ENCODE assay signal across 22 cellular contexts in genomic region chr17:37190493-37190892, GRCh38.
DNase-seq lines count a peak whose midpoint lies in the region; ATAC-seq and TF ChIP-seq lines count a peak whose summit lies in the region.
"Had no signal": no experiment of that assay in that cellular context is flagged by ENCODE, and none has a peak within 500 bp of the region (broad histone marks: within the 10 kb centered on the region; RNA-seq: fewer than 3 reads in every experiment).

No MANE protein-coding gene starts in this region.

- no peak for TF ChIP-seq POLR2A in tibial nerve (IDR thresholded peaks at IDR 0.05)

- H3K27ac ChIP-seq in AG04450 (ENCODE audit: low read depth, low read length) = no peak overlapping the region
- no peak overlapping the region for H3K27ac ChIP-seq in CD8-positive, alpha-beta T cell (ENCODE audit: low read depth, low read length)
- H3K27ac ChIP-seq in tibial nerve = no peak overlapping the region
- H3K27ac ChIP-seq: A549; BLaER1 treated with 17β-estradiol and CSF1 and Interleukin-3, amounts not matched to agents 10 nM and 100 nM; brain microvascular endothelial cell; coronary artery; psoas muscle; upper lobe of right lung had no signal

- H3K4me3 Mint-ChIP-seq in glutamatergic neuron (ENCODE audit: unreplicated experiment) = no peak overlapping the region
- H3K4me3 Mint-ChIP-seq in activated T-helper 17 cell treated with anti-CD3 and anti-CD28 coated beads, Interleukin-2, amount 50 U/mL, for 72 hours = no peak overlapping the region
- H3K4me3 Mint-ChIP-seq in CD8-positive, alpha-beta T cell = no peak overlapping the region
- H3K4me3 Mint-ChIP-seq: activated CD8-positive, alpha-beta T cell treated with anti-CD3 and anti-CD28 coated beads for 36 hours; T-cell had no signal

- CTCF ChIA-PET in AG04450 (lab: Charles Lee) = interaction anchor here (1.5 kb wide), 2 partner anchors 21 to 22 kb away, joined by 4 to 5 read pairs; no protein-coding TSS in a partner anchor
- CTCF ChIA-PET in CD8-positive, alpha-beta T cell (lab: Charles Lee) = no interaction called here

- no peaks in the 10 kb centered on the region for H3K9me3 Mint-ChIP-seq in glutamatergic neuron (ENCODE audit: unreplicated experiment)
- H3K9me3 Mint-ChIP-seq in activated T-helper 17 cell treated with anti-CD3 and anti-CD28 coated beads, Interleukin-2, amount 50 U/mL, for 72 hours = no peaks in the 10 kb centered on the region
- H3K9me3 Mint-ChIP-seq in CD8-positive, alpha-beta T cell = no peaks in the 10 kb centered on the region
- H3K9me3 Mint-ChIP-seq: activated CD8-positive, alpha-beta T cell treated with anti-CD3 and anti-CD28 coated beads for 36 hours; T-cell had no signal

- H3K9me3 ChIP-seq in AG04450 (ENCODE audit: control insufficient read depth, insufficient read depth, low read length) (no peaks in the 10 kb centered on the region), tibial nerve (no peaks in the 10 kb centered on the region)
- no peaks in the 10 kb centered on the region for H3K9me3 ChIP-seq in CD8-positive, alpha-beta T cell (ENCODE audit: low read length)
- H3K9me3 ChIP-seq: A549; BLaER1 treated with 17β-estradiol and CSF1 and Interleukin-3, amounts not matched to agents 10 nM and 100 nM; psoas muscle; upper lobe of right lung had no signal

- in situ Hi-C loops in astrocyte of the spinal cord (cut with HindIII; ENCODE audit: low sequenced_read_pairs) = no loop called here

- H3K36me3 Mint-ChIP-seq in glutamatergic neuron (ENCODE audit: unreplicated experiment) = no peaks in the 10 kb centered on the region
- peaks cover 89% of the 10 kb centered on the region for H3K36me3 Mint-ChIP-seq in activated T-helper 17 cell treated with anti-CD3 and anti-CD28 coated beads, Interleukin-2, amount 50 U/mL, for 72 hours (ENCODE audit: low read depth)
- peaks cover 64% of the 10 kb centered on the region for H3K36me3 Mint-ChIP-seq in CD8-positive, alpha-beta T cell

- peaks cover 8% of the 10 kb centered on the region for H3K36me3 ChIP-seq in CD8-positive, alpha-beta T cell (ENCODE audit: insufficient read depth, low read length)
- peaks cover 0 to 61% (median 6%) of the 10 kb centered on the region in 3 donors for H3K36me3 ChIP-seq in tibial nerve

- TF ChIP-seq CTCF in AG04450 (IDR thresholded peaks at IDR 0.05; ENCODE audit: low read depth, low read length) (peak; percentile 20; the same call in 1 of the 2 replicates), GM12864 (IDR thresholded peaks at IDR 0.05; ENCODE audit: low read depth, low read length, missing control alignments) (peak; percentile 25), astrocyte of the spinal cord (IDR thresholded peaks at IDR 0.05; ENCODE audit: low read depth, low read length) (peak; percentile 6), glutamatergic neuron (IDR thresholded peaks at IDR 0.05; ENCODE audit: partially characterized antibody, unreplicated experiment) (peak; percentile 63), tibial nerve (IDR thresholded peaks at IDR 0.05) (no peak)
- TF ChIP-seq CTCF in CD8-positive, alpha-beta T cell (IDR thresholded peaks at IDR 0.05) = no peak

- H3K4me3 ChIP-seq in AG04450 (ENCODE audit: low read depth, low read length) (no peak overlapping the region), GM12864 (ENCODE audit: low read depth, low read length) (no peak overlapping the region), astrocyte of the spinal cord (ENCODE audit: low read depth, low read length) (no peak overlapping the region), tibial nerve (no peak overlapping the region)
- no peak overlapping the region for H3K4me3 ChIP-seq in CD8-positive, alpha-beta T cell (ENCODE audit: low read depth, low read length)
- H3K4me3 ChIP-seq: A549; BLaER1 treated with 17β-estradiol and CSF1 and Interleukin-3, amounts not matched to agents 10 nM and 100 nM; coronary artery; psoas muscle; upper lobe of right lung had no signal

- no peak for ATAC-seq in activated T-helper 17 cell treated with anti-CD3 and anti-CD28 coated beads, Interleukin-2, amount 50 U/mL, for 72 hours (replicated peaks)
- ATAC-seq in GM18519 (IDR thresholded peaks at IDR 0.05; ENCODE audit: low FRiP score, unreplicated experiment) = no peak
- ATAC-seq in CD8-positive, alpha-beta T cell = no peak
- ATAC-seq: activated CD8-positive, alpha-beta T cell treated with anti-CD3 and anti-CD28 coated beads for 36 hours; Panc1; psoas muscle; T-cell; upper lobe of right lung had no signal

- intact Hi-C loops in CD8-positive, alpha-beta T cell (cut with DNase I, micrococcal nuclease) = no loop called here

- POLR2A ChIA-PET in AG04450 (lab: Yijun Ruan, JAX) = no interaction called here
- POLR2A ChIA-PET in CD8-positive, alpha-beta T cell (lab: Charles Lee) = no interaction called here

- H3K27me3 ChIP-seq in AG04450 (ENCODE audit: control insufficient read depth, insufficient read depth, low read length) (no peaks in the 10 kb centered on the region), tibial nerve (no peaks in the 10 kb centered on the region)
- no peaks in the 10 kb centered on the region for H3K27me3 ChIP-seq in CD8-positive, alpha-beta T cell (ENCODE audit: insufficient read depth, low read length)
- H3K27me3 ChIP-seq: BLaER1 treated with 17β-estradiol and CSF1 and Interleukin-3, amounts not matched to agents 10 nM and 100 nM; brain microvascular endothelial cell; upper lobe of right lung had no signal

- DNase-seq in AG04450 (ENCODE audit: low read depth, low spot score) = no peak
- no peak for DNase-seq in GM12864 (ENCODE audit: low read depth)
- DNase-seq in astrocyte of the spinal cord (ENCODE audit: low read depth, low spot score) = no peak
- no peak for DNase-seq in glutamatergic neuron
- DNase-seq in CD8-positive, alpha-beta T cell = no peak
- no peak for DNase-seq in tibial nerve (ENCODE audit: low spot score in 2 of 2)
- DNase-seq: activated CD4-positive, CD25-positive, alpha-beta regulatory T cell treated with anti-CD3 and anti-CD28 coated beads, Interleukin-2, amount 50 U/mL, for 72 hours; activated CD8-positive, alpha-beta T cell treated with anti-CD3 and anti-CD28 coated beads for 36 hours; activated gamma-delta T cell; head of caudate nucleus; NCI-H1105 treated with DMSO at 0.1 percent for 48 hours; NCI-H2029 treated with DMSO at 0.1 percent for 48 hours; psoas muscle; T-cell; upper lobe of right lung had no signal

- no peak for TF ChIP-seq EP300 in tibial nerve (IDR thresholded peaks at IDR 0.05)

- no peaks in the 10 kb centered on the region for H3K27me3 Mint-ChIP-seq in glutamatergic neuron (ENCODE audit: unreplicated experiment)
- H3K27me3 Mint-ChIP-seq in activated T-helper 17 cell treated with anti-CD3 and anti-CD28 coated beads, Interleukin-2, amount 50 U/mL, for 72 hours = no peaks in the 10 kb centered on the region
- no peaks in the 10 kb centered on the region for H3K27me3 Mint-ChIP-seq in CD8-positive, alpha-beta T cell (ENCODE audit: low read depth)
- H3K27me3 Mint-ChIP-seq: activated CD8-positive, alpha-beta T cell treated with anti-CD3 and anti-CD28 coated beads for 36 hours; T-cell had no signal

- no peak overlapping the region for H3K27ac Mint-ChIP-seq in glutamatergic neuron (ENCODE audit: unreplicated experiment)
- H3K27ac Mint-ChIP-seq in activated T-helper 17 cell treated with anti-CD3 and anti-CD28 coated beads, Interleukin-2, amount 50 U/mL, for 72 hours = no peak overlapping the region
- no peak overlapping the region for H3K27ac Mint-ChIP-seq in CD8-positive, alpha-beta T cell
- H3K27ac Mint-ChIP-seq: activated CD8-positive, alpha-beta T cell treated with anti-CD3 and anti-CD28 coated beads for 36 hours; T-cell had no signal

- no peaks in the 10 kb centered on the region for H3K4me1 Mint-ChIP-seq in glutamatergic neuron (ENCODE audit: low read depth, unreplicated experiment)
- H3K4me1 Mint-ChIP-seq in activated T-helper 17 cell treated with anti-CD3 and anti-CD28 coated beads, Interleukin-2, amount 50 U/mL, for 72 hours = no peaks in the 10 kb centered on the region
- no peaks in the 10 kb centered on the region for H3K4me1 Mint-ChIP-seq in CD8-positive, alpha-beta T cell (ENCODE audit: low read depth)
- H3K4me1 Mint-ChIP-seq: T-cell had no signal

- H3K4me1 ChIP-seq in CD8-positive, alpha-beta T cell (ENCODE audit: insufficient read depth, low read length) = no peaks in the 10 kb centered on the region
- no peaks in the 10 kb centered on the region for H3K4me1 ChIP-seq in tibial nerve
- H3K4me1 ChIP-seq: A549; BLaER1 treated with 17β-estradiol and CSF1 and Interleukin-3, amounts not matched to agents 10 nM and 100 nM; psoas muscle; upper lobe of right lung had no signal

Comparison
In these comparisons a context has a peak if more than half of its experiments do, and no peak if none do; other contexts are left out.
1. CTCF ChIP-seq: peak in AG04450 (single experiment), GM12864 (single experiment), astrocyte of the spinal cord (single experiment) and glutamatergic neuron (single experiment); none in CD8-positive, alpha-beta T cell (single experiment) and tibial nerve (0 of 5).